Comparison of ENCODE assay signal across 20 cellular contexts in genomic region chr20:58545565-58546195, GRCh38. TPM values are rescaled to one million over a fixed set of nuclear protein-coding genes. Genes with fewer than 3 reads are reported as not detected.
"Had no signal": no experiment of that assay in that cellular context is flagged by ENCODE, and none has a peak within 500 bp of the region (broad histone marks: within the 10 kb centered on the region; RNA-seq: fewer than 3 reads in every experiment).

No MANE protein-coding gene starts in this region.

- H3K9me3 ChIP-seq: gastrocnemius medialis, heart right ventricle, pancreas, tibial artery had no signal

- H3K36me3 Mint-ChIP-seq: activated naive CD8-positive, alpha-beta T cell; neural progenitor cell; stimulated activated naive B cell treated with anti-CD40 and anti-IgM and Interleukin-4, amounts not matched to agents 10 μg/mL and 1 μg/mL and 100 μg/mL, for 72 hours had no signal

- H3K4me1 ChIP-seq: gastrocnemius medialis, heart right ventricle, pancreas had no signal

- H3K4me3 Mint-ChIP-seq: activated CD4-positive, alpha-beta T cell treated with anti-CD3 and anti-CD28 coated beads, Interleukin-2, amount 10 ng/mL, durations not matched to agents 24 days and 14 days; activated CD8-positive, alpha-beta T cell treated with anti-CD3 and anti-CD28 coated beads, Interleukin-2, amount 10 ng/mL, durations not matched to agents 7 days and 5 days; activated naive CD8-positive, alpha-beta T cell; neural progenitor cell; stimulated activated naive B cell treated with anti-CD40 and anti-IgM and Interleukin-4, amounts not matched to agents 10 μg/mL and 1 μg/mL and 100 μg/mL, for 72 hours; T-helper 2 cell treated with Interferon-gamma antibody and Interleukin-4, amounts not matched to agents 5 μg/mL and 100 μg/mL, for 36 hours had no signal

- FAIRE-seq: islet of Langerhans, pancreas had no signal

- H3K27me3 ChIP-seq: neural progenitor cell had no signal

- H3K4me3 ChIP-seq: gastrocnemius medialis, heart right ventricle, lung, neural progenitor cell, pancreas, tibial artery had no signal

- H3K27ac ChIP-seq: epithelial cell of prostate, gastrocnemius medialis, heart right ventricle, neural progenitor cell, pancreas, tibial artery had no signal

- H3K27ac Mint-ChIP-seq: activated CD4-positive, alpha-beta T cell treated with anti-CD3 and anti-CD28 coated beads, Interleukin-2, amount 10 ng/mL, durations not matched to agents 24 days and 14 days; activated CD8-positive, alpha-beta T cell treated with anti-CD3 and anti-CD28 coated beads, Interleukin-2, amount 10 ng/mL, durations not matched to agents 7 days and 5 days; activated naive CD8-positive, alpha-beta T cell; neural progenitor cell; T-helper 2 cell treated with Interferon-gamma antibody and Interleukin-4, amounts not matched to agents 5 μg/mL and 100 μg/mL, for 36 hours had no signal

- ATAC-seq: activated CD8-positive, alpha-beta T cell treated with anti-CD3 and anti-CD28 coated beads, Interleukin-2, amount 10 ng/mL, durations not matched to agents 7 days and 5 days; gastrocnemius medialis; heart right ventricle; left colon; pancreas; stimulated activated naive B cell treated with anti-CD40 and anti-IgM and Interleukin-4, amounts not matched to agents 10 μg/mL and 1 μg/mL and 100 μg/mL, for 72 hours had no signal

- H3K36me3 ChIP-seq: gastrocnemius medialis, heart right ventricle, neural progenitor cell, pancreas, tibial artery had no signal

- H3K9me3 Mint-ChIP-seq: activated CD4-positive, alpha-beta T cell treated with anti-CD3 and anti-CD28 coated beads, Interleukin-2, amount 10 ng/mL, durations not matched to agents 24 days and 14 days; neural progenitor cell; stimulated activated naive B cell treated with anti-CD40 and anti-IgM and Interleukin-4, amounts not matched to agents 10 μg/mL and 1 μg/mL and 100 μg/mL, for 72 hours; T-helper 2 cell treated with Interferon-gamma antibody and Interleukin-4, amounts not matched to agents 5 μg/mL and 100 μg/mL, for 36 hours had no signal

- DNase-seq: activated CD4-positive, alpha-beta T cell treated with anti-CD3 and anti-CD28 coated beads, Interleukin-2, amount 10 ng/mL, durations not matched to agents 24 days and 14 days; activated CD4-positive, CD25-positive, alpha-beta regulatory T cell; activated CD8-positive, alpha-beta T cell treated with anti-CD3 and anti-CD28 coated beads, Interleukin-2, amount 10 ng/mL, durations not matched to agents 7 days and 5 days; activated gamma-delta T cell treated with Interleukin-2 at 50 U/mL for 16 hours; amniotic stem cell; cerebellar nuclear complex; effector CD8-positive, alpha-beta T cell; gastrocnemius medialis; heart right ventricle; left colon; pancreas; stimulated activated CD4-positive, alpha-beta T cell treated with anti-CD3 and anti-CD28 coated beads, Interleukin-4, amount 100 ng/mL, for 1 hour; stimulated activated naive B cell treated with anti-CD40 and anti-IgM and Interleukin-4, amounts not matched to agents 10 μg/mL and 1 μg/mL and 100 μg/mL, for 72 hours; tibial artery had no signal

- H3K4me1 Mint-ChIP-seq: activated CD4-positive, alpha-beta T cell treated with anti-CD3 and anti-CD28 coated beads, Interleukin-2, amount 10 ng/mL, durations not matched to agents 24 days and 14 days; stimulated activated naive B cell treated with anti-CD40 and anti-IgM and Interleukin-4, amounts not matched to agents 10 μg/mL and 1 μg/mL and 100 μg/mL, for 72 hours had no signal

- H3K9ac ChIP-seq: neural progenitor cell had no signal

RNA-seq across cellular contexts. Expression of gene APCDD1L, which starts 30.5 kb away (rescaled TPM):
- total RNA-seq: activated CD4-positive, alpha-beta T cell treated with anti-CD3 and anti-CD28 coated beads, Interleukin-2, amount 10 ng/mL, durations not matched to agents 24 days and 14 days; activated CD8-positive, alpha-beta T cell treated with anti-CD3 and anti-CD28 coated beads, Interleukin-2, amount 10 ng/mL, durations not matched to agents 7 days and 5 days had no signal
